8 cellular contexts compared by ENCODE assay signal in genomic region chr1:204408074-204408507, GRCh38. TPM values are rescaled to one million over a fixed set of nuclear protein-coding genes. Genes with fewer than 3 reads are reported as not detected.
A peak's percentile ranks its signal among the peaks of the same experiment; 100 is the strongest.
DNase-seq lines count a peak whose midpoint lies in the region; ATAC-seq, FAIRE-seq and TF ChIP-seq lines count a peak whose summit lies in the region.

No MANE protein-coding gene starts in this region.

- H2AFZ ChIP-seq in PC-9 (no peak overlapping the region), mammary epithelial cell (ENCODE audit: low read depth, low read length) (no peak overlapping the region)

- no peaks in the 10 kb centered on the region for H3K9me3 Mint-ChIP-seq in stimulated activated effector memory CD8-positive, alpha-beta T cell treated with anti-CD3 and anti-CD28 coated beads, Interleukin-12 subunit alpha, Interleukin-12 subunit beta, amount 100 ng/mL, for 72 hours

- CTCF ChIA-PET in A673 (lab: Charles Lee) = interaction anchor here (1.0 kb wide), 1 partner anchor 10 kb away, joined by 3 read pairs; no protein-coding TSS in a partner anchor
- CTCF ChIA-PET in PC-9 (lab: Charles Lee) = interaction anchor here (1.5 kb wide), 2 partner anchors 10 to 43 kb away, joined by 4 to 6 read pairs; no protein-coding TSS in a partner anchor
- CTCF ChIA-PET in mammary epithelial cell (lab: Charles Lee; ENCODE audit: low non-redundant PET) = interaction anchor here (1.1 kb wide), 1 partner anchor 10 kb away, joined by 4 read pairs; no protein-coding TSS in a partner anchor

- intact Hi-C loops in A673 (cut with micrococcal nuclease; ENCODE audit: unreplicated experiment) (no loop called here), PC-9 (cut with micrococcal nuclease; ENCODE audit: unreplicated experiment) (loop anchor here (10.0 kb wide), 1 partner anchor 397 kb away; no protein-coding TSS in a partner anchor), mammary epithelial cell (cut with micrococcal nuclease) (loop anchor here (1.0 to 10.0 kb wide), 2 partner anchors 10 to 397 kb away; no protein-coding TSS in a partner anchor), kidney (cut with DNase I) (no loop called here)

- H3K9ac ChIP-seq in mammary epithelial cell (ENCODE audit: insufficient read depth, low read length) (peak overlapping the region; percentile 99), kidney (ENCODE audit: low read length in 2 of 2) (peak overlapping the region; percentile 98 to 99)

- 0% methylated on average over 2 of the region's 2 CpGs for WGBS in mammary epithelial cell (ENCODE audit: low coverage, missing lambda C conversion rate)

- no TSS peak for BruUV-seq in A673 (replicated peaks; lab: Mats Ljungman, UMichigan)
- no TSS peak for BruUV-seq in PC-9 (replicated peaks; lab: Mats Ljungman, UMichigan)
- no TSS peak for BruUV-seq in mammary epithelial cell (replicated peaks; lab: Mats Ljungman, UMichigan)

- H3K4me3 Mint-ChIP-seq in stimulated activated effector memory CD8-positive, alpha-beta T cell treated with anti-CD3 and anti-CD28 coated beads, Interleukin-12 subunit alpha, Interleukin-12 subunit beta, amount 100 ng/mL, for 72 hours = peak overlapping the region; percentile 95

- H3K9me3 ChIP-seq in A673 (ENCODE audit: low read depth, low read length, poor library complexity, severe bottlenecking) (no peaks in the 10 kb centered on the region), PC-9 (ENCODE audit: insufficient read depth, low read depth) (no peaks in the 10 kb centered on the region), mammary epithelial cell (replicated peaks; ENCODE audit: insufficient read depth, low read length) (no peaks in the 10 kb centered on the region), kidney (ENCODE audit: control insufficient read depth in 1 of 2, low read length in 2 of 2) (no peaks in the 10 kb centered on the region)

- H3K9me2 ChIP-seq in PC-9 (ENCODE audit: insufficient read depth) = no peaks in the 10 kb centered on the region

- H3K4me3 ChIP-seq in A673 (ENCODE audit: low read depth, low read length, poor library complexity, severe bottlenecking) (peak overlapping the region; percentile 99), PC-9 (peak overlapping the region; percentile 94), mammary epithelial cell (replicated peaks in 1 of 3; ENCODE audit: insufficient read depth in 1 of 3, low read depth in 2 of 3, low read length in 3 of 3) (peak overlapping the region; percentile 64 to 99 (median 85)), kidney (ENCODE audit: low read length in 2 of 2) (peak overlapping the region; percentile 90 to 98)

- POLR2A ChIA-PET in A673 (lab: Charles Lee; ENCODE audit: low non-redundant PET) = interaction anchor here (0.6 kb wide), 1 partner anchor 15 kb away, joined by 7 read pairs; no protein-coding TSS in a partner anchor
- POLR2A ChIA-PET in PC-9 (lab: Charles Lee; ENCODE audit: unreplicated experiment) = interaction anchor here (0.5 to 1.0 kb wide), 4 partner anchors 10 to 88 kb away, joined by 3 to 5 read pairs (median 4); no protein-coding TSS in a partner anchor

- dilution Hi-C loops in mammary epithelial cell (cut with HindIII; ENCODE audit: low sequenced_read_pairs) = no loop called here

- no peak for ATAC-seq in stimulated activated effector memory CD8-positive, alpha-beta T cell treated with anti-CD3 and anti-CD28 coated beads, Interleukin-12 subunit alpha, Interleukin-12 subunit beta, amount 100 ng/mL, for 72 hours
- ATAC-seq in GM18519 (IDR thresholded peaks at IDR 0.05; ENCODE audit: low FRiP score, unreplicated experiment) (no peak), GM19463 (IDR thresholded peaks at IDR 0.05; ENCODE audit: unreplicated experiment) (no peak)

- H3K4me1 Mint-ChIP-seq in stimulated activated effector memory CD8-positive, alpha-beta T cell treated with anti-CD3 and anti-CD28 coated beads, Interleukin-12 subunit alpha, Interleukin-12 subunit beta, amount 100 ng/mL, for 72 hours = peaks cover 15% of the 10 kb centered on the region

- H3F3A ChIP-seq in PC-9 (ENCODE audit: insufficient read depth, low read depth) = peaks cover 49% of the 10 kb centered on the region; the same call in 1 of the 2 replicates

- DNase-seq in A673 (ENCODE audit: low spot score) (peak; percentile 72), G401 (ENCODE audit: low spot score) (peak; percentile 87), PC-9 (peak in 1 of 2 experiments; percentile 29), mammary epithelial cell (peak; percentile 57), kidney (no peak)
- DNase-seq in stimulated activated effector memory CD8-positive, alpha-beta T cell treated with anti-CD3 and anti-CD28 coated beads, Interleukin-12 subunit alpha, Interleukin-12 subunit beta, amount 100 ng/mL, for 72 hours (ENCODE audit: low spot score in 2 of 2) = no peak

- H3K27ac Mint-ChIP-seq in stimulated activated effector memory CD8-positive, alpha-beta T cell treated with anti-CD3 and anti-CD28 coated beads, Interleukin-12 subunit alpha, Interleukin-12 subunit beta, amount 100 ng/mL, for 72 hours = peak overlapping the region; percentile 98

- H3K36me3 ChIP-seq in A673 (ENCODE audit: insufficient read depth, low read length, poor library complexity, severe bottlenecking) (peaks cover 50% of the 10 kb centered on the region), PC-9 (ENCODE audit: low read depth) (peaks cover 67% of the 10 kb centered on the region), mammary epithelial cell (ENCODE audit: insufficient read depth, low read length) (peaks cover 23% of the 10 kb centered on the region), kidney (ENCODE audit: control insufficient read depth in 1 of 2, insufficient read depth in 2 of 2, low read length in 2 of 2) (peaks cover 7 to 10% of the 10 kb centered on the region in 2 donors)

- H3K79me2 ChIP-seq in PC-9 (ENCODE audit: low read depth) (peaks cover 86% of the 10 kb centered on the region), mammary epithelial cell (ENCODE audit: insufficient read depth, low read length) (peaks cover 83% of the 10 kb centered on the region)

- peak overlapping the region; percentile 3 for H3K27ac ChIP-seq in A673 (ENCODE audit: low read depth, low read length, poor library complexity, severe bottlenecking)
- peak overlapping the region; percentile 61; the same call in 1 of the 2 replicates for H3K27ac ChIP-seq in PC-9
- H3K27ac ChIP-seq in mammary epithelial cell (ENCODE audit: insufficient read depth, low read depth, low read length) = peak overlapping the region; percentile 99
- peak overlapping the region; percentile 44 to 65 for H3K27ac ChIP-seq in kidney (ENCODE audit: low read depth in 2 of 2, low read length in 2 of 2)

- in situ Hi-C loops in G401 (cut with HindIII; ENCODE audit: low sequenced_read_pairs) = no loop called here
- in situ Hi-C loops in mammary epithelial cell (cut with MboI; ENCODE audit: low sequenced_read_pairs in 2 of 2) = no loop called here

- H3K4me2 ChIP-seq in PC-9 = peak overlapping the region; percentile 94
- H3K4me2 ChIP-seq in mammary epithelial cell (ENCODE audit: insufficient read depth, low read depth, low read length) = peak overlapping the region; percentile 94

- H3K4me1 ChIP-seq in A673 (ENCODE audit: insufficient read depth, low read length, poor library complexity, severe bottlenecking) (peaks cover 17% of the 10 kb centered on the region), PC-9 (replicated peaks; ENCODE audit: insufficient read depth) (peaks cover 27% of the 10 kb centered on the region), mammary epithelial cell (ENCODE audit: insufficient read depth, low read length) (peaks cover 16% of the 10 kb centered on the region), kidney (ENCODE audit: control insufficient read depth in 1 of 2, insufficient read depth in 1 of 2, low read depth in 1 of 2, low read length in 2 of 2) (peaks cover 3 to 5% of the 10 kb centered on the region in 2 donors)

- TF ChIP-seq CTCF in A673 (conservative IDR thresholded peaks at IDR 0.05; ENCODE audit: low read depth, low read length) (no peak), PC-9 (conservative IDR thresholded peaks at IDR 0.05) (no peak), mammary epithelial cell (conservative IDR thresholded peaks at IDR 0.05 in 1 of 2, IDR thresholded peaks at IDR 0.05 in 1 of 2; ENCODE audit: extremely low read depth in 1 of 2, insufficient read depth in 1 of 2, low read depth in 1 of 2, low read length in 2 of 2) (no peak), kidney (IDR thresholded peaks at IDR 0.05; ENCODE audit: borderline replicate concordance, extremely low read depth, insufficient read depth) (no peak)

- H3K27me3 ChIP-seq in A673 (replicated peaks; ENCODE audit: insufficient read depth, low read depth, low read length, poor library complexity) (no peaks in the 10 kb centered on the region), PC-9 (ENCODE audit: insufficient read depth, low read depth) (no peaks in the 10 kb centered on the region), mammary epithelial cell (ENCODE audit: insufficient read depth, low read length) (no peaks in the 10 kb centered on the region)

- peaks cover 99% of the 10 kb centered on the region for H3K36me3 Mint-ChIP-seq in stimulated activated effector memory CD8-positive, alpha-beta T cell treated with anti-CD3 and anti-CD28 coated beads, Interleukin-12 subunit alpha, Interleukin-12 subunit beta, amount 100 ng/mL, for 72 hours

- peak; percentile 3 for FAIRE-seq in kidney (lab: Jason Lieb, UNC)

- H4K20me1 ChIP-seq in PC-9 (ENCODE audit: insufficient read depth) (peaks cover 74% of the 10 kb centered on the region), mammary epithelial cell (ENCODE audit: insufficient read depth, low read length) (peaks cover 35% of the 10 kb centered on the region)

RNA-seq across cellular contexts. Expression of gene PPP1R15B, which starts 3.5 kb away (rescaled TPM):
- total RNA-seq in A673 (2021) (46.9 and 52.5 TPM in 2 replicates), PC-9 (2021) (37.3 and 40.9 TPM in 2 replicates), mammary epithelial cell (10 to 100 TPM; 33.4 to 37.5 TPM), kidney (41.6 TPM)
- total RNA-seq in G401 (2014; rRNA removed; shearing (Covaris generic)) = 16.4 and 30.7 TPM in 2 replicates
- polyA plus RNA-seq in mammary epithelial cell (20.1 TPM), kidney (ENCODE audit: insufficient read depth, low read depth, low replicate concordance) (12.3 TPM)
- polyA minus RNA-seq in mammary epithelial cell = 41.7 TPM

RNA-seq across cellular contexts. Expression of gene PLEKHA6, which starts 48.4 kb away (rescaled TPM):
- total RNA-seq in A673 (2021) = 0.58 and 0.70 TPM in 2 replicates
- not detected in 2 replicates for total RNA-seq in G401 (2014; rRNA removed; shearing (Covaris generic))
- total RNA-seq in PC-9 (2021) = 52.0 and 53.1 TPM in 2 replicates
- 10 to 100 TPM in 1 of 2 donors, 1 to 10 TPM in 1; 4.8 to 11.8 TPM for total RNA-seq in mammary epithelial cell
- polyA plus RNA-seq in mammary epithelial cell = 7.4 TPM
- polyA minus RNA-seq in mammary epithelial cell = 11.8 TPM
- 65.1 TPM for total RNA-seq in kidney
- polyA plus RNA-seq in kidney (ENCODE audit: insufficient read depth, low read depth, low replicate concordance) = 17.5 TPM

Comparison
In these comparisons a context has a peak if more than half of its experiments do, and no peak if none do; other contexts are left out.
1. DNase-seq: peak in A673 (single experiment), G401 (single experiment) and mammary epithelial cell (single experiment); none in kidney (single experiment) and stimulated activated effector memory CD8-positive, alpha-beta T cell treated with anti-CD3 and anti-CD28 coated beads, Interleukin-12 subunit alpha, Interleukin-12 subunit beta, amount 100 ng/mL, for 72 hours (0 of 2).
2. H3K27ac ChIP-seq: peak in every context shown above with its lines; median percentile 99 in mammary epithelial cell; 61 in PC-9; 54 in kidney; 3 in A673.
3. intact Hi-C loops: an anchor here in PC-9 (10.0 kb wide) and mammary epithelial cell (1.0 to 10.0 kb wide); none called in A673 and kidney.
4. Peak in every context shown above with its lines, with median percentiles within 50 percentile points of each other: H3K4me3 ChIP-seq.